18 cellular contexts compared by ENCODE assay signal in genomic region chr12:109444263-109444662, GRCh38. TPM values are rescaled to one million over a fixed set of nuclear protein-coding genes. Genes with fewer than 3 reads are reported as not detected.
DNase-seq lines count a peak whose midpoint lies in the region; ATAC-seq and TF ChIP-seq lines count a peak whose summit lies in the region.
"Had no signal": no experiment of that assay in that cellular context is flagged by ENCODE, and none has a peak within 500 bp of the region (broad histone marks: within the 10 kb centered on the region; RNA-seq: fewer than 3 reads in every experiment).

No MANE protein-coding gene starts in this region.

- H3K27ac ChIP-seq in skeletal muscle tissue (ENCODE audit: low read depth, low read length) = peak overlapping the region; percentile 49
- no peak overlapping the region for H3K27ac ChIP-seq in CD4-positive, alpha-beta memory T cell (ENCODE audit: low read depth, low read length)
- H3K27ac ChIP-seq: brain microvascular endothelial cell had no signal

- intact Hi-C loops in left colon (cut with DNase I, micrococcal nuclease) = no loop called here
- intact Hi-C loops in CD4-positive, alpha-beta memory T cell (cut with micrococcal nuclease) = no loop called here

- POLR2A ChIA-PET in CD4-positive, alpha-beta memory T cell (lab: Charles Lee; ENCODE audit: partially characterized antibody) = no interaction called here

- H3K27me3 Mint-ChIP-seq in HFFc6 (ENCODE audit: insufficient read depth) = peaks cover 2% of the 10 kb centered on the region; the same call in 1 of the 2 replicates
- no peaks in the 10 kb centered on the region for H3K27me3 Mint-ChIP-seq in effector memory CD8-positive, alpha-beta T cell
- no peaks in the 10 kb centered on the region for H3K27me3 Mint-ChIP-seq in CD4-positive, alpha-beta memory T cell
- H3K27me3 Mint-ChIP-seq: activated CD8-positive, alpha-beta memory T cell treated with anti-CD3 and anti-CD28 coated beads, Interleukin-2, amount 10 ng/mL, durations not matched to agents 7 days and 5 days; CD4-positive, alpha-beta T cell had no signal

- no peaks in the 10 kb centered on the region for H3K27me3 ChIP-seq in skeletal muscle tissue (ENCODE audit: control insufficient read depth in 3 of 3, insufficient read depth in 3 of 3, low read length in 3 of 3)
- H3K27me3 ChIP-seq in CD4-positive, alpha-beta memory T cell (ENCODE audit: insufficient read depth, low read length) = no peaks in the 10 kb centered on the region
- H3K27me3 ChIP-seq: brain microvascular endothelial cell had no signal

- H3K4me3 Mint-ChIP-seq in HFFc6 = peak overlapping the region; percentile 23; the same call in 1 of the 2 replicates
- H3K4me3 Mint-ChIP-seq in effector memory CD8-positive, alpha-beta T cell = no peak overlapping the region
- H3K4me3 Mint-ChIP-seq in CD4-positive, alpha-beta memory T cell = no peak overlapping the region
- H3K4me3 Mint-ChIP-seq: activated CD8-positive, alpha-beta memory T cell treated with anti-CD3 and anti-CD28 coated beads, Interleukin-2, amount 10 ng/mL, durations not matched to agents 7 days and 5 days; CD4-positive, alpha-beta T cell had no signal

- H3K9ac ChIP-seq in skeletal muscle tissue (ENCODE audit: low read depth in 1 of 3, low read length in 3 of 3) = no peak overlapping the region

- H3K27ac Mint-ChIP-seq in HFFc6 = peak overlapping the region; percentile 94
- H3K27ac Mint-ChIP-seq in effector memory CD8-positive, alpha-beta T cell = peak overlapping the region; percentile 16 to 38
- no peak overlapping the region for H3K27ac Mint-ChIP-seq in CD4-positive, alpha-beta memory T cell
- H3K27ac Mint-ChIP-seq: activated CD8-positive, alpha-beta memory T cell treated with anti-CD3 and anti-CD28 coated beads, Interleukin-2, amount 10 ng/mL, durations not matched to agents 7 days and 5 days; CD4-positive, alpha-beta T cell had no signal

- H3K4me1 ChIP-seq in skeletal muscle tissue (ENCODE audit: control insufficient read depth in 3 of 3, insufficient read depth in 3 of 3, low read length in 3 of 3) = no peaks in the 10 kb centered on the region
- no peaks in the 10 kb centered on the region for H3K4me1 ChIP-seq in CD4-positive, alpha-beta memory T cell (ENCODE audit: insufficient read depth, low read length)

- peaks cover 42% of the 10 kb centered on the region for H3K4me1 Mint-ChIP-seq in HFFc6 (ENCODE audit: low read depth)
- H3K4me1 Mint-ChIP-seq in effector memory CD8-positive, alpha-beta T cell (ENCODE audit: low read depth in 2 of 2) = no peaks in the 10 kb centered on the region
- no peaks in the 10 kb centered on the region for H3K4me1 Mint-ChIP-seq in CD4-positive, alpha-beta memory T cell
- H3K4me1 Mint-ChIP-seq: activated CD8-positive, alpha-beta memory T cell treated with anti-CD3 and anti-CD28 coated beads, Interleukin-2, amount 10 ng/mL, durations not matched to agents 7 days and 5 days had no signal

- no peak for ATAC-seq in effector memory CD8-positive, alpha-beta T cell (replicated peaks)
- ATAC-seq in left colon (peak; percentile 19), GM18517 (IDR thresholded peaks at IDR 0.05; ENCODE audit: unreplicated experiment) (no peak)
- ATAC-seq in stimulated activated naive CD8-positive, alpha-beta T cell treated with anti-CD3 and anti-CD28 coated beads, Interleukin-15, Interleukin-2, amounts not matched to agents 100 U/mL and 50 U/mL, for 24 hours = no peak
- ATAC-seq: activated CD8-positive, alpha-beta memory T cell treated with anti-CD3 and anti-CD28 coated beads, Interleukin-2, amount 10 ng/mL, durations not matched to agents 7 days and 5 days had no signal

- DNase-seq in HFFc6 = no peak
- no peak for DNase-seq in effector memory CD8-positive, alpha-beta T cell
- no peak for DNase-seq in left colon
- no peak for DNase-seq in CD4-positive, alpha-beta memory T cell
- DNase-seq in DMS114 treated with DMSO at 0.1 percent for 48 hours (lab: John Stamatoyannopoulos, UW; ENCODE audit: unreplicated experiment) = no peak
- no peak for DNase-seq in stimulated activated naive CD8-positive, alpha-beta T cell treated with anti-CD3 and anti-CD28 coated beads, Interleukin-15, Interleukin-2, amounts not matched to agents 100 U/mL and 50 U/mL, for 24 hours
- DNase-seq: activated CD4-positive, alpha-beta T cell treated with anti-CD3 and anti-CD28 coated beads for 4 hours; activated CD8-positive, alpha-beta memory T cell treated with anti-CD3 and anti-CD28 coated beads, Interleukin-2, amount 10 ng/mL, durations not matched to agents 7 days and 5 days; brain microvascular endothelial cell; CD4-positive, alpha-beta T cell; Karpas-422; NCI-H1048; NCI-H2029; NCI-H510A; stimulated activated CD4-positive, alpha-beta T cell treated with anti-CD3 and anti-CD28 coated beads, Interleukin-2, amount 100 ng/mL, for 48 hours had no signal

- peaks cover 10 to 15% (median 11%) of the 10 kb centered on the region in 3 donors for H3K36me3 ChIP-seq in skeletal muscle tissue (ENCODE audit: control insufficient read depth in 3 of 3, insufficient read depth in 3 of 3, low read length in 3 of 3)
- H3K36me3 ChIP-seq in CD4-positive, alpha-beta memory T cell (ENCODE audit: insufficient read depth, low read length) = peaks cover 5% of the 10 kb centered on the region

- no peak overlapping the region for H3K4me3 ChIP-seq in skeletal muscle tissue (ENCODE audit: low read length in 3 of 3)
- no peak overlapping the region for H3K4me3 ChIP-seq in CD4-positive, alpha-beta memory T cell (ENCODE audit: low read length in 2 of 2)
- H3K4me3 ChIP-seq: skin epidermis had no signal

- no peak for TF ChIP-seq CTCF in HFFc6 (IDR thresholded peaks at IDR 0.05)

- no peaks in the 10 kb centered on the region for H3K9me3 Mint-ChIP-seq in HFFc6
- no peaks in the 10 kb centered on the region for H3K9me3 Mint-ChIP-seq in effector memory CD8-positive, alpha-beta T cell
- H3K9me3 Mint-ChIP-seq in CD4-positive, alpha-beta memory T cell = no peaks in the 10 kb centered on the region
- H3K9me3 Mint-ChIP-seq: CD4-positive, alpha-beta T cell had no signal

- no peaks in the 10 kb centered on the region for H3K9me3 ChIP-seq in skeletal muscle tissue (ENCODE audit: control insufficient read depth in 3 of 3, low read length in 3 of 3)
- H3K9me3 ChIP-seq in CD4-positive, alpha-beta memory T cell (ENCODE audit: control insufficient read depth in 1 of 2, low read length in 2 of 2) = no peaks in the 10 kb centered on the region

- peaks cover 23% of the 10 kb centered on the region for H3K36me3 Mint-ChIP-seq in HFFc6 (ENCODE audit: low read depth)
- H3K36me3 Mint-ChIP-seq in effector memory CD8-positive, alpha-beta T cell (ENCODE audit: insufficient read depth) = peaks cover 7% of the 10 kb centered on the region
- peaks cover 13 to 34% of the 10 kb centered on the region in 2 donors for H3K36me3 Mint-ChIP-seq in CD4-positive, alpha-beta memory T cell

- CTCF ChIA-PET in CD4-positive, alpha-beta memory T cell (lab: Charles Lee; ENCODE audit: partially characterized antibody) = interaction anchor here (0.9 to 2.5 kb wide), 3 partner anchors 11 to 18 kb away, joined by 3 to 10 read pairs (median 3); no protein-coding TSS in a partner anchor

RNA-seq across cellular contexts. Expression of gene KCTD10, which starts 32.8 kb away (rescaled TPM):
- total RNA-seq in HFFc6 (2021; fragmentation: NEBNext Ultra II Directional; extraction: Animal tissue kit (Norgen Biotek cat#: 25700)) = 100 to 1,000 TPM; 127 to 145 (median 134) TPM
- 10 to 100 TPM; 62.8 to 86.8 TPM for total RNA-seq in left colon
- total RNA-seq in skeletal muscle tissue = 24.0 TPM
- total RNA-seq in CD4-positive, alpha-beta memory T cell = 10 to 100 TPM; 29.2 to 31.9 TPM
- polyA plus RNA-seq in CD4-positive, alpha-beta memory T cell = 10 to 100 TPM; 23.2 to 25.3 TPM

RNA-seq across cellular contexts. Expression of gene UBE3B, which starts 33.2 kb away (rescaled TPM):
- total RNA-seq in HFFc6 (2021; fragmentation: NEBNext Ultra II Directional; extraction: Animal tissue kit (Norgen Biotek cat#: 25700)) = 10 to 100 TPM; 41.3 to 43.6 (median 43.1) TPM
- total RNA-seq in left colon (10 to 100 TPM; 47.7 to 50.7 TPM), skeletal muscle tissue (21.4 TPM)
- 10 to 100 TPM; 55.8 to 58.1 TPM for total RNA-seq in CD4-positive, alpha-beta memory T cell
- polyA plus RNA-seq in CD4-positive, alpha-beta memory T cell = 10 to 100 TPM; 24.0 to 24.4 TPM

Comparison
In these comparisons a context has a peak if more than half of its experiments do, and no peak if none do; other contexts are left out.
1. H3K27ac Mint-ChIP-seq: peak in HFFc6 (single experiment) and effector memory CD8-positive, alpha-beta T cell (2 of 2); none in CD4-positive, alpha-beta memory T cell (0 of 7).